Comparison of ENCODE assay signal across 29 cellular contexts in genomic region chr4:151432654-151433053, GRCh38. TPM values are rescaled to one million over a fixed set of nuclear protein-coding genes. Genes with fewer than 3 reads are reported as not detected.
"Had no signal": no experiment of that assay in that cellular context is flagged by ENCODE, and none has a peak within 500 bp of the region (broad histone marks: within the 10 kb centered on the region; RNA-seq: fewer than 3 reads in every experiment).

No MANE protein-coding gene starts in this region.

- H3K4me1 ChIP-seq: breast epithelium, gastroesophageal sphincter, spleen had no signal

- ATAC-seq: activated CD4-positive, alpha-beta T cell treated with anti-CD3 and anti-CD28 coated beads for 36 hours; gastroesophageal sphincter; left cardiac atrium; naive thymus-derived CD8-positive, alpha-beta T cell; T-cell had no signal

- H3K36me3 Mint-ChIP-seq: activated naive CD8-positive, alpha-beta T cell treated with anti-CD3 and anti-CD28 coated beads for 36 hours; naive thymus-derived CD8-positive, alpha-beta T cell; neural progenitor cell; T-cell had no signal

- H3K36me3 ChIP-seq: breast epithelium, esophagus squamous epithelium, gastroesophageal sphincter, neural progenitor cell, sigmoid colon, spleen, thoracic aorta, upper lobe of left lung had no signal

- H3K27ac Mint-ChIP-seq: activated B cell treated with CpG ODN at 0.5 μM for 24 hours; activated CD4-positive, alpha-beta T cell treated with anti-CD3 and anti-CD28 coated beads for 36 hours; activated naive CD8-positive, alpha-beta T cell treated with anti-CD3 and anti-CD28 coated beads for 36 hours; activated T-cell treated with anti-CD3 and anti-CD28 coated beads, Interleukin-2, amount 50 U/mL, for 24 hours; activated T-helper 2 cell treated with anti-CD3 and anti-CD28 coated beads, Interferon-gamma antibody, Interleukin-2, Interleukin-4, amounts not matched to agents 10 μg/mL and 5 μg/mL and 100 μg/mL, durations not matched to agents 14 hours and 24 hours and 36 hours; naive thymus-derived CD8-positive, alpha-beta T cell; neural progenitor cell; T-cell; T-helper 2 cell treated with Interferon-gamma antibody and Interleukin-4, amounts not matched to agents 5 μg/mL and 100 μg/mL, for 36 hours had no signal

- FAIRE-seq: colon had no signal

- H2AFZ ChIP-seq: neural progenitor cell had no signal

- H3K27me3 ChIP-seq: breast epithelium, esophagus squamous epithelium, gastroesophageal sphincter, neural progenitor cell, sigmoid colon, upper lobe of left lung had no signal

- H3K9me3 Mint-ChIP-seq: activated B cell treated with CpG ODN at 0.5 μM for 24 hours; activated naive CD8-positive, alpha-beta T cell treated with anti-CD3 and anti-CD28 coated beads for 36 hours; activated T-cell treated with anti-CD3 and anti-CD28 coated beads, Interleukin-2, amount 50 U/mL, for 24 hours; activated T-helper 2 cell treated with anti-CD3 and anti-CD28 coated beads, Interferon-gamma antibody, Interleukin-2, Interleukin-4, amounts not matched to agents 10 μg/mL and 5 μg/mL and 100 μg/mL, durations not matched to agents 14 hours and 24 hours and 36 hours; central memory CD8-positive, alpha-beta T cell; naive thymus-derived CD8-positive, alpha-beta T cell; neural progenitor cell; T-cell; T-helper 2 cell treated with Interferon-gamma antibody and Interleukin-4, amounts not matched to agents 5 μg/mL and 100 μg/mL, for 36 hours had no signal

- H3K4me3 ChIP-seq: breast epithelium, esophagus squamous epithelium, gastroesophageal sphincter, neural progenitor cell, sigmoid colon, spleen, thoracic aorta, upper lobe of left lung had no signal

- H3K27ac ChIP-seq: breast epithelium, gastroesophageal sphincter, neural progenitor cell, sigmoid colon, spleen, thoracic aorta, upper lobe of left lung had no signal

- H3K4me2 ChIP-seq: neural progenitor cell had no signal

- H3K9ac ChIP-seq: neural progenitor cell had no signal

- DNase-seq: activated B cell treated with CpG ODN at 0.5 μM for 24 hours; activated CD4-positive, alpha-beta T cell treated with anti-CD3 and anti-CD28 coated beads for 36 hours; activated CD4-positive, alpha-beta T cell treated with anti-CD3 and anti-CD28 coated beads, Interleukin-2, amount 50 U/mL, for 4 hours; activated CD8-positive, alpha-beta memory T cell treated with anti-CD3 and anti-CD28 coated beads for 24 hours; activated CD8-positive, alpha-beta memory T cell treated with anti-CD3 and anti-CD28 coated beads, Interleukin-2, amount 50 U/mL, for 4 hours; activated naive CD4-positive, alpha-beta T cell; activated naive CD8-positive, alpha-beta T cell treated with anti-CD3 and anti-CD28 coated beads for 36 hours; activated T-cell treated with anti-CD3 and anti-CD28 coated beads, Interleukin-2, amount 50 U/mL, for 24 hours; effector memory CD4-positive, alpha-beta T cell; esophagus squamous epithelium; head of caudate nucleus; hypothalamus; left cardiac atrium; naive thymus-derived CD8-positive, alpha-beta T cell; retina; sigmoid colon; spleen; stimulated activated CD4-positive, alpha-beta T cell treated with anti-CD3 and anti-CD28 coated beads, Interleukin-4, amount 100 ng/mL, for 1 hour; stimulated activated naive CD4-positive, alpha-beta T cell treated with Interleukin-2 at 50 U/mL for 16 hours; T-cell; upper lobe of left lung had no signal

- H3K4me1 Mint-ChIP-seq: activated B cell treated with CpG ODN at 0.5 μM for 24 hours; central memory CD8-positive, alpha-beta T cell; neural progenitor cell; T-cell had no signal

- H3K9me3 ChIP-seq: breast epithelium, esophagus squamous epithelium, gastroesophageal sphincter, sigmoid colon, spleen, thoracic aorta, upper lobe of left lung had no signal

- H3K4me3 Mint-ChIP-seq: activated B cell treated with CpG ODN at 0.5 μM for 24 hours; activated CD4-positive, alpha-beta T cell treated with anti-CD3 and anti-CD28 coated beads for 36 hours; activated naive CD8-positive, alpha-beta T cell treated with anti-CD3 and anti-CD28 coated beads for 36 hours; activated T-cell treated with anti-CD3 and anti-CD28 coated beads, Interleukin-2, amount 50 U/mL, for 24 hours; central memory CD8-positive, alpha-beta T cell; naive thymus-derived CD8-positive, alpha-beta T cell; neural progenitor cell; T-cell; T-helper 2 cell treated with Interferon-gamma antibody and Interleukin-4, amounts not matched to agents 5 μg/mL and 100 μg/mL, for 36 hours had no signal

RNA-seq across cellular contexts. Expression of gene FHIP1A, which starts 23.7 kb away (rescaled TPM):
- total RNA-seq: activated T-helper 2 cell treated with anti-CD3 and anti-CD28 coated beads, Interferon-gamma antibody, Interleukin-2, Interleukin-4, amounts not matched to agents 10 μg/mL and 5 μg/mL and 100 μg/mL, durations not matched to agents 14 hours and 24 hours and 36 hours had no signal
